In genomic region chr10:18955041-18955440, GRCh38 we compare ENCODE assay signal across 22 cellular contexts.
DNase-seq lines count a peak whose midpoint lies in the region; ATAC-seq, FAIRE-seq and TF ChIP-seq lines count a peak whose summit lies in the region.
"Had no signal": no experiment of that assay in that cellular context is flagged by ENCODE, and none has a peak within 500 bp of the region (broad histone marks: within the 10 kb centered on the region; RNA-seq: fewer than 3 reads in every experiment).

No MANE protein-coding gene starts in this region.

- DNase-seq in DMS53 (lab: John Stamatoyannopoulos, UW) (peak; percentile 9), DMS53 treated with DMSO at 0.1 percent for 48 hours (lab: John Stamatoyannopoulos, UW; ENCODE audit: unreplicated experiment) (no peak), AG04450 (ENCODE audit: low read depth, low spot score) (peak; percentile 32), IMR-90 (peak; percentile 57), choroid plexus epithelial cell (ENCODE audit: low read depth) (peak; percentile 56), kidney (no peak)
- DNase-seq: BE2C; Caco-2; Calu3; CD4-positive, alpha-beta T cell; CD8-positive, alpha-beta T cell; DMS79 treated with DMSO at 0.1 percent for 48 hours; GF-D8 had no signal

- no peak overlapping the region for H2AK5ac ChIP-seq in IMR-90 (ENCODE audit: low read depth, low read length)

- intact Hi-C loops in IMR-90 (cut with micrococcal nuclease) (no loop called here), kidney (cut with DNase I) (no loop called here)

- H2BK120ac ChIP-seq in IMR-90 (ENCODE audit: low read depth, low read length), result no peak overlapping the region

- no CpG with 5 or more reads among the region's 1 CpG for WGBS in IMR-90 (ENCODE audit: extremely low coverage in 2 of 2, insufficient read length in 1 of 2), 2 experiments

- H2AFZ ChIP-seq in IMR-90 (replicated peaks; ENCODE audit: low read length, poor library complexity), result no peak overlapping the region

- no peaks in the 10 kb centered on the region for H3K9me1 ChIP-seq in IMR-90 (ENCODE audit: insufficient read depth, low read length)

- no peak overlapping the region for H3K56ac ChIP-seq in IMR-90 (ENCODE audit: extremely low read depth, insufficient read depth, low read length)

- H3K9ac ChIP-seq in IMR-90 (ENCODE audit: low read depth, low read length), result no peak overlapping the region
- H3K9ac ChIP-seq in kidney (ENCODE audit: low read length in 2 of 2), result no peak overlapping the region
- H3K9ac ChIP-seq: BLaER1 treated with 17β-estradiol and CSF1 and Interleukin-3, amounts not matched to agents 10 nM and 100 nM had no signal

- H3K27me3 ChIP-seq in AG04450 (ENCODE audit: control insufficient read depth, insufficient read depth, low read length), result no peaks in the 10 kb centered on the region
- H3K27me3 ChIP-seq in IMR-90 (ENCODE audit: control insufficient read depth, insufficient read depth, low read length), result no peaks in the 10 kb centered on the region
- H3K27me3 ChIP-seq: BE2C; BLaER1 treated with 17β-estradiol and CSF1 and Interleukin-3, amounts not matched to agents 10 nM and 100 nM had no signal

- H4K20me1 ChIP-seq in IMR-90 (ENCODE audit: insufficient read depth, low read length), result no peaks in the 10 kb centered on the region
- H4K20me1 ChIP-seq: BLaER1 treated with 17β-estradiol and CSF1 and Interleukin-3, amounts not matched to agents 10 nM and 100 nM had no signal

- CTCF ChIA-PET in AG04450 (lab: Charles Lee), result interaction anchor here (0.7 kb wide), 1 partner anchor 57 kb away, joined by 3 read pairs; no protein-coding TSS in a partner anchor
- CTCF ChIA-PET in IMR-90 (lab: Yijun Ruan, JAX), result interaction anchor here (0.6 kb wide), 1 partner anchor 29 kb away, joined by 3 read pairs; no protein-coding TSS in a partner anchor

- POLR2A ChIA-PET in AG04450 (lab: Yijun Ruan, JAX), result interaction anchor here (0.6 to 1.0 kb wide), 3 partner anchors 37 to 177 kb away, joined by 3 to 7 read pairs (median 5); no protein-coding TSS in a partner anchor
- POLR2A ChIA-PET in IMR-90 (lab: Charles Lee; ENCODE audit: unreplicated experiment), result no interaction called here

- H2AK9ac ChIP-seq in IMR-90 (replicated peaks; ENCODE audit: low read depth, low read length, poor library complexity), result no peak overlapping the region

- H3K4me1 ChIP-seq in IMR-90 (ENCODE audit: control insufficient read depth, insufficient read depth, low read length) (peaks cover 3% of the 10 kb centered on the region; the same call in 1 of the 2 replicates), kidney (ENCODE audit: control insufficient read depth in 1 of 2, insufficient read depth in 1 of 2, low read depth in 1 of 2, low read length in 2 of 2) (no peaks in the 10 kb centered on the region)
- H3K4me1 ChIP-seq: A549, BE2C, Caco-2 had no signal

- no peak overlapping the region for H3K4me3 ChIP-seq in AG04450 (ENCODE audit: low read depth, low read length)
- H3K4me3 ChIP-seq in IMR-90 (ENCODE audit: insufficient read depth, low read depth, low read length), result no peak overlapping the region
- no peak overlapping the region for H3K4me3 ChIP-seq in choroid plexus epithelial cell (ENCODE audit: low read depth, low read length)
- no peak overlapping the region for H3K4me3 ChIP-seq in kidney (ENCODE audit: low read length in 2 of 2)
- H3K4me3 ChIP-seq: A549; BLaER1 treated with 17β-estradiol and CSF1 and Interleukin-3, amounts not matched to agents 10 nM and 100 nM had no signal

- BruUV-seq in IMR-90 (replicated peaks; lab: Mats Ljungman, UMichigan), result no TSS peak

- H2BK20ac ChIP-seq in IMR-90 (ENCODE audit: low read depth, low read length), result no peak overlapping the region

- peaks cover 4% of the 10 kb centered on the region; the same call in 1 of the 2 replicates for H3K9me3 ChIP-seq in AG04450 (ENCODE audit: control insufficient read depth, insufficient read depth, low read length)
- no peaks in the 10 kb centered on the region; the same call in 1 of the 2 replicates for H3K9me3 ChIP-seq in IMR-90 (ENCODE audit: control insufficient read depth, insufficient read depth, low read length)
- H3K9me3 ChIP-seq in kidney (ENCODE audit: control insufficient read depth in 1 of 2, low read length in 2 of 2), result no peaks in the 10 kb centered on the region
- H3K9me3 ChIP-seq: A549, BE2C, Caco-2 had no signal

- no peak for TF ChIP-seq RAD21 in IMR-90 (IDR thresholded peaks at IDR 0.05; ENCODE audit: low read length)

- no peak overlapping the region for H3K14ac ChIP-seq in IMR-90 (replicated peaks; ENCODE audit: low read depth, low read length)

- no peak for TF ChIP-seq POLR2A in IMR-90 (IDR thresholded peaks at IDR 0.05; ENCODE audit: low read depth, low read length)

- no peak overlapping the region for H3K18ac ChIP-seq in IMR-90 (ENCODE audit: low read depth, low read length)

- peak; percentile 54 for ATAC-seq in IMR-90 (ENCODE audit: low read depth)
- no peak for ATAC-seq in GM21737 (IDR thresholded peaks at IDR 0.05; ENCODE audit: unreplicated experiment)
- ATAC-seq: A549; CD8-positive, alpha-beta T cell had no signal

- H3K4me2 ChIP-seq in IMR-90 (ENCODE audit: low read depth, low read length), result no peak overlapping the region
- H3K4me2 ChIP-seq: A549 had no signal

- H2BK15ac ChIP-seq in IMR-90 (ENCODE audit: low read depth, low read length), result no peak overlapping the region

- in situ Hi-C loops in IMR-90 (cut with MboI; ENCODE audit: low sequenced_read_pairs), result no loop called here

- no peak for FAIRE-seq in kidney (lab: Jason Lieb, UNC)
- FAIRE-seq: A549, D721Med, G401.6, GM12891, GM19239 had no signal

- H3K79me1 ChIP-seq in IMR-90 (ENCODE audit: low read depth in 1 of 2, low read length in 2 of 2), result no peaks in the 10 kb centered on the region

- H3K23ac ChIP-seq in IMR-90 (ENCODE audit: low read depth, low read length), result no peak overlapping the region

- dilution Hi-C loops in IMR-90 (cut with HindIII; ENCODE audit: low sequenced_read_pairs, unreplicated experiment), result no loop called here

- no peak overlapping the region for H3K27ac ChIP-seq in AG04450 (ENCODE audit: low read depth, low read length)
- no peak overlapping the region for H3K27ac ChIP-seq in IMR-90 (ENCODE audit: insufficient read depth, low read length)
- H3K27ac ChIP-seq in kidney (ENCODE audit: low read depth in 2 of 2, low read length in 2 of 2), result no peak overlapping the region
- H3K27ac ChIP-seq: 22Rv1; A549; BLaER1 treated with 17β-estradiol and CSF1 and Interleukin-3, amounts not matched to agents 10 nM and 100 nM; C4-2B had no signal

- H4K91ac ChIP-seq in IMR-90 (ENCODE audit: insufficient read depth, low read depth, low read length), result no peak overlapping the region

- H3K36me3 ChIP-seq in IMR-90 (ENCODE audit: control insufficient read depth, insufficient read depth, low read length), result no peaks in the 10 kb centered on the region
- H3K36me3 ChIP-seq in kidney (ENCODE audit: control insufficient read depth in 1 of 2, insufficient read depth in 2 of 2, low read length in 2 of 2), result no peaks in the 10 kb centered on the region
- H3K36me3 ChIP-seq: BE2C; BLaER1 treated with 17β-estradiol and CSF1 and Interleukin-3, amounts not matched to agents 10 nM and 100 nM had no signal

- no peak overlapping the region for H4K8ac ChIP-seq in IMR-90 (ENCODE audit: low read depth in 2 of 2, low read length in 2 of 2)

- H2BK5ac ChIP-seq in IMR-90 (ENCODE audit: low read depth, low read length, poor library complexity, severe bottlenecking), result no peak overlapping the region

- H3K4ac ChIP-seq in IMR-90 (ENCODE audit: low read depth, low read length), result no peak overlapping the region

- no peak overlapping the region for H4K5ac ChIP-seq in IMR-90 (ENCODE audit: low read depth, low read length)

- no peak for TF ChIP-seq CTCF in AG04450 (IDR thresholded peaks at IDR 0.05; ENCODE audit: low read depth, low read length)
- TF ChIP-seq CTCF in IMR-90 (conservative IDR thresholded peaks at IDR 0.05; ENCODE audit: low read depth, low read length), result no peak
- TF ChIP-seq CTCF in choroid plexus epithelial cell (conservative IDR thresholded peaks at IDR 0.05; ENCODE audit: low read depth, low read length), result no peak
- TF ChIP-seq CTCF in kidney (IDR thresholded peaks at IDR 0.05; ENCODE audit: borderline replicate concordance, extremely low read depth, insufficient read depth), result no peak

TF ChIP-seq in IMR-90, 13 proteins besides CTCF, POLR2A, EP300 and RAD21:
- TF ChIP-seq SMC3 (IDR thresholded peaks at IDR 0.05; ENCODE audit: low read depth, low read length) (no peak), RCOR1 (IDR thresholded peaks at IDR 0.05; ENCODE audit: insufficient replicate concordance, low read length) (no peak), MAFK (IDR thresholded peaks at IDR 0.05; ENCODE audit: low read depth, low read length) (no peak), MXI1 (IDR thresholded peaks at IDR 0.05; ENCODE audit: borderline replicate concordance, low read depth, low read length) (no peak), RFX5 (IDR thresholded peaks at IDR 0.05; ENCODE audit: low read depth, low read length) (no peak), BHLHE40 (IDR thresholded peaks at IDR 0.05; ENCODE audit: low read depth, low read length) (no peak), CHD1 (IDR thresholded peaks at IDR 0.05; ENCODE audit: low read depth, low read length) (no peak), NFE2L2 (IDR thresholded peaks at IDR 0.05; ENCODE audit: low read depth, low read length) (no peak)
- TF ChIP-seq, protein P1, sequence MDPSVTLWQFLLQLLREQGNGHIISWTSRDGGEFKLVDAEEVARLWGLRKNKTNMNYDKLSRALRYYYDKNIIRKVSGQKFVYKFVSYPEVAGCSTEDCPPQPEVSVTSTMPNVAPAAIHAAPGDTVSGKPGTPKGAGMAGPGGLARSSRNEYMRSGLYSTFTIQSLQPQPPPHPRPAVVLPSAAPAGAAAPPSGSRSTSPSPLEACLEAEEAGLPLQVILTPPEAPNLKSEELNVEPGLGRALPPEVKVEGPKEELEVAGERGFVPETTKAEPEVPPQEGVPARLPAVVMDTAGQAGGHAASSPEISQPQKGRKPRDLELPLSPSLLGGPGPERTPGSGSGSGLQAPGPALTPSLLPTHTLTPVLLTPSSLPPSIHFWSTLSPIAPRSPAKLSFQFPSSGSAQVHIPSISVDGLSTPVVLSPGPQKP (IDR thresholded peaks at IDR 0.05; ENCODE audit: borderline replicate concordance, low read depth, low read length), result no peak
- TF ChIP-seq, protein P2, sequence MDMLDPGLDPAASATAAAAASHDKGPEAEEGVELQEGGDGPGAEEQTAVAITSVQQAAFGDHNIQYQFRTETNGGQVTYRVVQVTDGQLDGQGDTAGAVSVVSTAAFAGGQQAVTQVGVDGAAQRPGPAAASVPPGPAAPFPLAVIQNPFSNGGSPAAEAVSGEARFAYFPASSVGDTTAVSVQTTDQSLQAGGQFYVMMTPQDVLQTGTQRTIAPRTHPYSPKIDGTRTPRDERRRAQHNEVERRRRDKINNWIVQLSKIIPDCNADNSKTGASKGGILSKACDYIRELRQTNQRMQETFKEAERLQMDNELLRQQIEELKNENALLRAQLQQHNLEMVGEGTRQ (IDR thresholded peaks at IDR 0.05; ENCODE audit: low read depth, low read length), result no peak

Comparison
In these comparisons a context has a peak if more than half of its experiments do, and no peak if none do; other contexts are left out.
1. DNase-seq: peak in DMS53 (single experiment), AG04450 (single experiment), IMR-90 (single experiment) and choroid plexus epithelial cell (single experiment); none in DMS53 treated with DMSO at 0.1 percent for 48 hours (single experiment) and kidney (single experiment).